In the genomic region with DNA sequence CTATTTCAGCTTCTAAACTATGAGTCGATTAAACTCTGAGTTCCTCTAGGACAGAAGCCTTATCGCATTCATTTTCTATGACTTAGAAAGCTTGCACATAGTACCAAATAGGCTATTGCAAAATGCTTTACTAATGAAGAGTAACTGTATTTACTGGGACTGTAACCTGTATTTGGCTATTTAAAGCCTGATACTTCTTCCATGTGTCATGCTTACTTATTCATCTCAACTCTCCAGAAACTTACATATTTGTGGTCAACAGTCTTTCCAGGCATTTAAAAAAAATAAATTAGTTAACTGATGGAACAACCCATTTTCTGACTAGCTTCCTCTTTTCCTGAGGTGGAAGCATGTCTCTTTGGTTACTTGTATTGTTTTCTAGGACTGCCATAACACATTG, we compare ENCODE assay signal across 23 cellular contexts.
DNase-seq lines count a peak whose midpoint lies in the region; ATAC-seq, FAIRE-seq and TF ChIP-seq lines count a peak whose summit lies in the region.
"Had no signal": no experiment of that assay in that cellular context is flagged by ENCODE, and none has a peak within 500 bp of the region (broad histone marks: within the 10 kb centered on the region; RNA-seq: fewer than 3 reads in every experiment).

No MANE protein-coding gene starts in this region.

- H3K4me3 ChIP-seq in astrocyte (ENCODE audit: insufficient read depth, low read depth, low read length) (no peak overlapping the region), osteoblast (ENCODE audit: insufficient read depth, low read length) (no peak overlapping the region)
- H3K4me3 ChIP-seq: lower lobe of right lung, tibial artery had no signal

- H3K4me1 ChIP-seq in astrocyte (ENCODE audit: insufficient read depth, low read length), result no peaks in the 10 kb centered on the region
- H3K4me1 ChIP-seq in osteoblast (ENCODE audit: insufficient read depth, low read length), result no peaks in the 10 kb centered on the region
- H3K4me1 ChIP-seq: Caco-2, lower lobe of right lung, tibial artery had no signal

- H4K20me1 ChIP-seq in astrocyte (ENCODE audit: insufficient read depth, low read length) (no peaks in the 10 kb centered on the region), osteoblast (ENCODE audit: insufficient read depth, low read length) (no peaks in the 10 kb centered on the region)

- H3K79me2 ChIP-seq in astrocyte (ENCODE audit: insufficient read depth, low read length), result no peaks in the 10 kb centered on the region
- no peaks in the 10 kb centered on the region for H3K79me2 ChIP-seq in osteoblast (ENCODE audit: insufficient read depth, low read length)

- no peak overlapping the region for H3K9ac ChIP-seq in astrocyte (ENCODE audit: low read length)

- peak; percentile 49 for FAIRE-seq in astrocyte (lab: Jason Lieb, UNC)
- FAIRE-seq: H1 had no signal

- no peak for ATAC-seq in GM18498 (IDR thresholded peaks at IDR 0.05; ENCODE audit: unreplicated experiment)
- ATAC-seq: lower lobe of right lung; stimulated activated naive CD8-positive, alpha-beta T cell treated with anti-CD3 and anti-CD28 coated beads, Interleukin-15, Interleukin-2, amounts not matched to agents 100 U/mL and 50 U/mL, for 24 hours had no signal

- H3K27me3 Mint-ChIP-seq in astrocyte (ENCODE audit: low read depth, unreplicated experiment), result no peaks in the 10 kb centered on the region
- H3K27me3 Mint-ChIP-seq: dendritic cell treated with granulocyte-macrophage colony-stimulating factor and Interleukin-4, amounts not matched to agents 40 ng/mL and 50 ng/mL, for 4 days had no signal

- H3K9me3 ChIP-seq in astrocyte (ENCODE audit: insufficient read depth, low read depth, low read length) (no peaks in the 10 kb centered on the region), osteoblast (ENCODE audit: low read depth, low read length) (no peaks in the 10 kb centered on the region)
- H3K9me3 ChIP-seq: Caco-2, lower lobe of right lung, tibial artery had no signal

- H3K36me3 ChIP-seq in astrocyte (ENCODE audit: insufficient read depth, low read length) (no peaks in the 10 kb centered on the region), osteoblast (ENCODE audit: insufficient read depth, low read length) (no peaks in the 10 kb centered on the region)
- H3K36me3 ChIP-seq: lower lobe of right lung, tibial artery had no signal

- in situ Hi-C loops in ACHN (cut with HindIII; ENCODE audit: low pct_ligation_motif_present, low pct_unique_long_range_greater_than_20kb, low sequenced_read_pairs), result no loop called here

- no peak for TF ChIP-seq CTCF in astrocyte (IDR thresholded peaks at IDR 0.05; ENCODE audit: insufficient read depth, low read depth, low read length)
- TF ChIP-seq CTCF in osteoblast (IDR thresholded peaks at IDR 0.05; ENCODE audit: extremely low read depth, low read depth, low read length), result no peak

- H2AFZ ChIP-seq in astrocyte (ENCODE audit: low read depth, low read length) (no peak overlapping the region), osteoblast (ENCODE audit: low read length) (no peak overlapping the region)

- no peaks in the 10 kb centered on the region for H3K36me3 Mint-ChIP-seq in astrocyte (ENCODE audit: low read depth, unreplicated experiment)

- H3K4me2 ChIP-seq in astrocyte (ENCODE audit: low read length) (peak overlapping the region; percentile 26), osteoblast (ENCODE audit: insufficient read depth, low read length) (no peak overlapping the region)

- H3K27ac ChIP-seq in astrocyte (ENCODE audit: low read depth, low read length), result no peak overlapping the region
- H3K27ac ChIP-seq in osteoblast (ENCODE audit: low read depth, low read length), result no peak overlapping the region
- H3K27ac ChIP-seq: lower lobe of right lung, tibial artery had no signal

- H3K9me3 Mint-ChIP-seq in astrocyte (ENCODE audit: unreplicated experiment), result no peaks in the 10 kb centered on the region
- H3K9me3 Mint-ChIP-seq: dendritic cell treated with granulocyte-macrophage colony-stimulating factor and Interleukin-4, amounts not matched to agents 40 ng/mL and 50 ng/mL, for 4 days had no signal

- DNase-seq in ACHN, result peak; percentile 42
- peak; percentile 19 for DNase-seq in HS-5 (ENCODE audit: low read depth)
- peak; percentile 67 for DNase-seq in astrocyte (ENCODE audit: low read depth)
- DNase-seq in hepatic stellate cell (ENCODE audit: low spot score), result peak; percentile 0
- DNase-seq in GDM1 (lab: John Stamatoyannopoulos, UW), result no peak
- DNase-seq in T-helper 2 cell, result no peak
- DNase-seq in osteoblast (ENCODE audit: insufficient read length, low spot score, missing footprints), result no peak
- DNase-seq: activated CD4-positive, alpha-beta T cell treated with anti-CD3 and anti-CD28 coated beads, Interleukin-2, amount 50 U/mL, for 48 hours; activated CD4-positive, CD25-positive, alpha-beta regulatory T cell; activated effector memory CD4-positive, alpha-beta T cell treated with anti-CD3 and anti-CD28 coated beads, Interleukin-2, amount 50 U/mL, for 16 hours; Caco-2; foreskin melanocyte; kidney; lower lobe of right lung; NCI-H146; NCI-H2171 treated with DMSO at 0.1 percent for 48 hours; NCI-H526; stimulated activated CD4-positive, alpha-beta T cell treated with anti-CD3 and anti-CD28 coated beads, Interleukin-2, amount 100 ng/mL, for 48 hours; stimulated activated naive CD8-positive, alpha-beta T cell treated with anti-CD3 and anti-CD28 coated beads, Interleukin-15, Interleukin-2, amounts not matched to agents 100 U/mL and 50 U/mL, for 24 hours; tibial artery had no signal

- H3K4me1 Mint-ChIP-seq in astrocyte (ENCODE audit: low read depth, unreplicated experiment), result peaks cover 4% of the 10 kb centered on the region

- no peak overlapping the region for H3K4me3 Mint-ChIP-seq in astrocyte (ENCODE audit: unreplicated experiment)
- H3K4me3 Mint-ChIP-seq: dendritic cell treated with granulocyte-macrophage colony-stimulating factor and Interleukin-4, amounts not matched to agents 40 ng/mL and 50 ng/mL, for 4 days had no signal

- H3K27me3 ChIP-seq in astrocyte (ENCODE audit: insufficient read depth, low read length) (no peaks in the 10 kb centered on the region), osteoblast (ENCODE audit: insufficient read depth, low read length) (no peaks in the 10 kb centered on the region)
- H3K27me3 ChIP-seq: tibial artery had no signal

- H3K27ac Mint-ChIP-seq in astrocyte (ENCODE audit: unreplicated experiment), result peak overlapping the region; percentile 4
- H3K27ac Mint-ChIP-seq: dendritic cell treated with granulocyte-macrophage colony-stimulating factor and Interleukin-4, amounts not matched to agents 40 ng/mL and 50 ng/mL, for 4 days had no signal

Comparison
In these comparisons a context has a peak if more than half of its experiments do, and no peak if none do; other contexts are left out.
1. DNase-seq: peak in ACHN (single experiment), HS-5 (single experiment), astrocyte (single experiment) and hepatic stellate cell (single experiment); none in GDM1 (single experiment), T-helper 2 cell (0 of 5) and osteoblast (single experiment).